In genomic region chr5:38651806-38652205, GRCh38 we compare ENCODE assay signal across 16 cellular contexts.
DNase-seq lines count a peak whose midpoint lies in the region; ATAC-seq and TF ChIP-seq lines count a peak whose summit lies in the region.
"Had no signal": no experiment of that assay in that cellular context is flagged by ENCODE, and none has a peak within 500 bp of the region (broad histone marks: within the 10 kb centered on the region; RNA-seq: fewer than 3 reads in every experiment).

No MANE protein-coding gene starts in this region.

- DNase-seq in HCT116 (ENCODE audit: low read depth, low spot score) (no peak), SJSA1 (ENCODE audit: low read depth in 1 of 2, low spot score in 2 of 2) (peak in 1 of 2 experiments; percentile 42), fibroblast of peridontal ligament (ENCODE audit: extremely low read depth) (peak; percentile 20), sciatic nerve (ENCODE audit: low spot score) (no peak), substantia nigra (lab: John Stamatoyannopoulos, UW) (no peak), NK-92 (lab: John Stamatoyannopoulos, UW; ENCODE audit: unreplicated experiment) (no peak), Calu3 (no peak)
- DNase-seq: C1 segment of cervical spinal cord, KBM-7, NCI-H1417 treated with DMSO at 0.1 percent for 48 hours, NCI-H187 treated with DMSO at 0.1 percent for 48 hours, NCI-H526, Peyer's patch had no signal

- H3K9ac ChIP-seq in HCT116 (ENCODE audit: low read length) = no peak overlapping the region

- RAD21 ChIA-PET in HCT116 (lab: Charles Lee; ENCODE audit: low non-redundant PET in 1 of 2, low total read pairs in 2 of 2, uncharacterized antibody in 2 of 2, unreplicated experiment in 2 of 2) = no interaction called here

- no peaks in the 10 kb centered on the region for H4K20me1 ChIP-seq in HCT116 (ENCODE audit: insufficient read depth)

- TF ChIP-seq CTCF in HCT116 (IDR thresholded peaks at IDR 0.05 in 2 of 3, conservative IDR thresholded peaks at IDR 0.05 in 1 of 3; ENCODE audit: borderline replicate concordance in 1 of 3, insufficient read depth in 1 of 3, low read depth in 2 of 3, low read length in 2 of 3) (no peak), Calu3 (IDR thresholded peaks at IDR 0.05; ENCODE audit: unreplicated experiment) (no peak)

- no peak for TF ChIP-seq POLR2A in HCT116 (IDR thresholded peaks at IDR 0.05; ENCODE audit: borderline replicate concordance, extremely low read depth, insufficient read depth, insufficient read length)

- H3K4me3 ChIP-seq in HCT116 (replicated peaks in 1 of 2; ENCODE audit: low read depth in 1 of 2, low read length in 2 of 2) (no peak overlapping the region), SJSA1 (no peak overlapping the region)
- H3K4me3 ChIP-seq: A549, Peyer's patch had no signal

- ATAC-seq in HCT116 (no peak), sciatic nerve (peak; percentile 71)
- ATAC-seq: Right ventricle myocardium inferior had no signal

- CTCF ChIA-PET in HCT116 (lab: Charles Lee) (no interaction called here), Calu3 (lab: Charles Lee) (interaction anchor here (1.5 kb wide), 1 partner anchor 37 kb away, joined by 3 read pairs; no protein-coding TSS in a partner anchor)

- H3K9me3 ChIP-seq in HCT116 (ENCODE audit: control insufficient read depth in 1 of 2, insufficient read depth in 1 of 2, low read depth in 1 of 2, low read length in 2 of 2) = no peaks in the 10 kb centered on the region
- no peaks in the 10 kb centered on the region for H3K9me3 ChIP-seq in SJSA1 (replicated peaks)
- H3K9me3 ChIP-seq: A549, Peyer's patch had no signal

- H3K4me1 Mint-ChIP-seq in Calu3 (ENCODE audit: low read depth, unreplicated experiment) = peaks cover 32% of the 10 kb centered on the region

- no peaks in the 10 kb centered on the region for H3K9me2 ChIP-seq in HCT116 (ENCODE audit: insufficient read depth)

- no peak overlapping the region for H3K4me3 Mint-ChIP-seq in Calu3 (ENCODE audit: low read depth, unreplicated experiment)

- peak overlapping the region; percentile 95 for H2AFZ ChIP-seq in HCT116 (ENCODE audit: low read depth, low read length, poor library complexity, severe bottlenecking)

- no peak overlapping the region for H3K4me2 ChIP-seq in HCT116 (ENCODE audit: low read length)

- peaks cover 7 to 20% of the 10 kb centered on the region in 2 experiments; a peak in 3 of 4 replicates for H3K4me1 ChIP-seq in HCT116 (ENCODE audit: control insufficient read depth in 1 of 2, insufficient read depth in 2 of 2, low read length in 2 of 2)
- peaks cover 20% of the 10 kb centered on the region for H3K4me1 ChIP-seq in SJSA1 (replicated peaks)
- H3K4me1 ChIP-seq: Peyer's patch had no signal

- H3K36me3 ChIP-seq in HCT116 (ENCODE audit: control insufficient read depth in 1 of 2, insufficient read depth in 2 of 2, low read length in 2 of 2) (no peaks in the 10 kb centered on the region), SJSA1 (no peaks in the 10 kb centered on the region)
- H3K36me3 ChIP-seq: Peyer's patch had no signal

- H3K36me3 Mint-ChIP-seq in Calu3 (ENCODE audit: insufficient read depth, unreplicated experiment) = peaks cover 6% of the 10 kb centered on the region

- TF ChIP-seq RAD21 in HCT116 (IDR thresholded peaks at IDR 0.05; ENCODE audit: low read depth) = no peak

- no peaks in the 10 kb centered on the region for H3K27me3 Mint-ChIP-seq in Calu3 (ENCODE audit: unreplicated experiment)

- H3K9me3 Mint-ChIP-seq in Calu3 (ENCODE audit: low read depth, unreplicated experiment) = no peaks in the 10 kb centered on the region

- H3K27me3 ChIP-seq in HCT116 (ENCODE audit: insufficient read depth, low read length) = no peaks in the 10 kb centered on the region
- H3K27me3 ChIP-seq in SJSA1 (replicated peaks) = no peaks in the 10 kb centered on the region
- H3K27me3 ChIP-seq: Peyer's patch had no signal

- no peak overlapping the region for H3K27ac Mint-ChIP-seq in Calu3 (ENCODE audit: unreplicated experiment)

- POLR2A ChIA-PET in HCT116 (lab: Charles Lee) = interaction anchor here (1.2 kb wide), 1 partner anchor 8 kb away, joined by 4 read pairs; no protein-coding TSS in a partner anchor

- intact Hi-C loops in HCT116 (cut with micrococcal nuclease) = no loop called here
- intact Hi-C loops in sciatic nerve (cut with DNase I) = no loop called here
- intact Hi-C loops in Calu3 (cut with micrococcal nuclease; ENCODE audit: unreplicated experiment) = no loop called here

- no peaks in the 10 kb centered on the region for H3K79me2 ChIP-seq in HCT116 (ENCODE audit: insufficient read depth, low read length)

- H3K27ac ChIP-seq in HCT116 (ENCODE audit: low read depth, low read length) = no peak overlapping the region
- H3K27ac ChIP-seq in SJSA1 = peak overlapping the region; percentile 11
- no peak overlapping the region for H3K27ac ChIP-seq in substantia nigra (ENCODE audit: low read depth, low read length, poor library complexity, severe bottlenecking)
- H3K27ac ChIP-seq: A549, Peyer's patch, SK-N-MC had no signal

- BruUV-seq in HCT116 (replicated peaks; lab: Mats Ljungman, UMichigan) = no TSS peak
- BruUV-seq in Calu3 (replicated peaks; lab: Mats Ljungman, UMichigan) = no TSS peak

TF ChIP-seq in HCT116, 20 proteins besides CTCF, POLR2A, EP300 and RAD21:
- TF ChIP-seq, protein P1, sequence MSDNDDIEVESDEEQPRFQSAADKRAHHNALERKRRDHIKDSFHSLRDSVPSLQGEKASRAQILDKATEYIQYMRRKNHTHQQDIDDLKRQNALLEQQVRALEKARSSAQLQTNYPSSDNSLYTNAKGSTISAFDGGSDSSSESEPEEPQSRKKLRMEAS (IDR thresholded peaks at IDR 0.05) = no peak
- no peak for TF ChIP-seq TCF7L2 (IDR thresholded peaks at IDR 0.05; ENCODE audit: borderline replicate concordance, extremely low read depth, insufficient read depth, insufficient read length)
- no peak for TF ChIP-seq FOSL1 (IDR thresholded peaks at IDR 0.05; ENCODE audit: low read depth)
- TF ChIP-seq SIN3A (IDR thresholded peaks at IDR 0.05; ENCODE audit: low read depth) = no peak
- no peak for TF ChIP-seq SRF (IDR thresholded peaks at IDR 0.05; ENCODE audit: low read depth)
- no peak for TF ChIP-seq EZH2 (IDR thresholded peaks at IDR 0.05)
- TF ChIP-seq POLR2AphosphoS5 (IDR thresholded peaks at IDR 0.05; ENCODE audit: low read depth, low read length) = no peak
